ENCODE assay signal across 1 cellular context in genomic region chr21:46579394-46579793, GRCh38. TPM values are rescaled to one million over a fixed set of nuclear protein-coding genes. Genes with fewer than 3 reads are reported as not detected.
"Had no signal": no experiment of that assay in that cellular context is flagged by ENCODE, and none has a peak within 500 bp of the region (broad histone marks: within the 10 kb centered on the region; RNA-seq: fewer than 3 reads in every experiment).

No MANE protein-coding gene starts in this region.

RNA-seq across cellular contexts. Expression of gene S100B, which starts 25.5 kb away (rescaled TPM):
- total RNA-seq: G401 had no signal
